Comparison of ENCODE assay signal across 24 cellular contexts in genomic region chr21:39650801-39651200, GRCh38. TPM values are rescaled to one million over a fixed set of nuclear protein-coding genes. Genes with fewer than 3 reads are reported as not detected.
"Had no signal": no experiment of that assay in that cellular context is flagged by ENCODE, and none has a peak within 500 bp of the region (broad histone marks: within the 10 kb centered on the region; RNA-seq: fewer than 3 reads in every experiment).

No MANE protein-coding gene starts in this region.

- DNase-seq: cortex of kidney; effector memory CD8-positive, alpha-beta T cell; erythroblast; esophagus squamous epithelium; foreskin melanocyte; left cardiac atrium; left lung; mesenchymal stem cell; midbrain; natural killer cell; occipital lobe; pancreas; spleen; stimulated activated CD4-positive, alpha-beta T cell treated with anti-CD3 and anti-CD28 coated beads, Interleukin-4, amount 100 ng/mL, for 4 hours had no signal

- H3K36me3 ChIP-seq: esophagus squamous epithelium, left lung, pancreas, spleen, thoracic aorta, tibial nerve had no signal

- H3K4me1 ChIP-seq: esophagus squamous epithelium, left lung, pancreas, spleen, tibial nerve had no signal

- H3K27me3 ChIP-seq: esophagus squamous epithelium, left lung, pancreas, tibial nerve had no signal

- H3K36me3 Mint-ChIP-seq: natural killer cell; stimulated activated memory B cell treated with anti-CD40 and anti-IgM and Interleukin-4, amounts not matched to agents 10 μg/mL and 1 μg/mL and 100 μg/mL, for 72 hours had no signal

- H3K27me3 Mint-ChIP-seq: stimulated activated naive CD8-positive, alpha-beta T cell treated with anti-CD3 and anti-CD28 coated beads, Interleukin-15, Interleukin-2, amounts not matched to agents 100 ng/mL and 50 ng/mL, for 24 hours had no signal

- H3K27ac Mint-ChIP-seq: effector memory CD8-positive, alpha-beta T cell; natural killer cell; stimulated activated memory B cell treated with anti-CD40 and anti-IgM and Interleukin-4, amounts not matched to agents 10 μg/mL and 1 μg/mL and 100 μg/mL, for 72 hours; stimulated activated naive CD8-positive, alpha-beta T cell treated with anti-CD3 and anti-CD28 coated beads, Interleukin-15, Interleukin-2, amounts not matched to agents 100 ng/mL and 50 ng/mL, for 24 hours had no signal

- H3K4me1 Mint-ChIP-seq: natural killer cell; stimulated activated memory B cell treated with anti-CD40 and anti-IgM and Interleukin-4, amounts not matched to agents 10 μg/mL and 1 μg/mL and 100 μg/mL, for 72 hours had no signal

- H3K4me3 Mint-ChIP-seq: effector memory CD8-positive, alpha-beta T cell; natural killer cell; stimulated activated memory B cell treated with anti-CD40 and anti-IgM and Interleukin-4, amounts not matched to agents 10 μg/mL and 1 μg/mL and 100 μg/mL, for 72 hours; stimulated activated naive CD8-positive, alpha-beta T cell treated with anti-CD3 and anti-CD28 coated beads, Interleukin-15, Interleukin-2, amounts not matched to agents 100 ng/mL and 50 ng/mL, for 24 hours had no signal

- H3K4me3 ChIP-seq: esophagus squamous epithelium, left lung, pancreas, spleen, thoracic aorta, tibial nerve had no signal

- H3K27ac ChIP-seq: esophagus squamous epithelium, left lung, pancreas, spleen, thoracic aorta, tibial nerve had no signal

- H3K9me3 ChIP-seq: pancreas had no signal

- FAIRE-seq: endometrium, islet of Langerhans, pancreas had no signal

RNA-seq across cellular contexts. Expression of gene B3GALT5, which starts 38.1 kb away (rescaled TPM):
- total RNA-seq: dermis microvascular lymphatic vessel endothelial cell, lung microvascular endothelial cell, pulmonary artery endothelial cell, sciatic nerve, tibial nerve had no signal
